Comparison of ENCODE assay signal across 12 cellular contexts in genomic region chr20:35796556-35796955, GRCh38. TPM values are rescaled to one million over a fixed set of nuclear protein-coding genes. Genes with fewer than 3 reads are reported as not detected.
DNase-seq lines count a peak whose midpoint lies in the region; ATAC-seq and TF ChIP-seq lines count a peak whose summit lies in the region.
"Had no signal": no experiment of that assay in that cellular context is flagged by ENCODE, and none has a peak within 500 bp of the region (broad histone marks: within the 10 kb centered on the region; RNA-seq: fewer than 3 reads in every experiment).

No MANE protein-coding gene starts in this region.

- H3K36me3 ChIP-seq in IMR-90 (ENCODE audit: control insufficient read depth, insufficient read depth, low read length): peaks cover 7% of the 10 kb centered on the region
- peaks cover 24% of the 10 kb centered on the region; the same call in 1 of the 2 replicates for H3K36me3 ChIP-seq in OCI-LY7 (ENCODE audit: insufficient read depth, low read length)
- H3K36me3 ChIP-seq in vagina: peaks cover 0 to 3% of the 10 kb centered on the region in 2 donors

- H4K5ac ChIP-seq in IMR-90 (ENCODE audit: low read depth, low read length): no peak overlapping the region

- H2AFZ ChIP-seq in IMR-90 (replicated peaks; ENCODE audit: low read length, poor library complexity) (no peak overlapping the region), OCI-LY7 (ENCODE audit: low read length) (no peak overlapping the region)

- no peak for TF ChIP-seq RAD21 in IMR-90 (IDR thresholded peaks at IDR 0.05; ENCODE audit: low read length)

- no peak overlapping the region for H2BK120ac ChIP-seq in IMR-90 (ENCODE audit: low read depth, low read length)

- no peaks in the 10 kb centered on the region for H3K27me3 ChIP-seq in IMR-90 (ENCODE audit: control insufficient read depth, insufficient read depth, low read length)
- H3K27me3 ChIP-seq in vagina: no peaks in the 10 kb centered on the region
- H3K27me3 ChIP-seq: esophagus squamous epithelium had no signal

- TF ChIP-seq CTCF in IMR-90 (conservative IDR thresholded peaks at IDR 0.05; ENCODE audit: low read depth, low read length) (no peak), OCI-LY7 (conservative IDR thresholded peaks at IDR 0.05; ENCODE audit: low read length) (no peak), vagina (IDR thresholded peaks at IDR 0.05) (no peak)

- H3K9me3 ChIP-seq in IMR-90 (ENCODE audit: control insufficient read depth, insufficient read depth, low read length): no peaks in the 10 kb centered on the region
- no peaks in the 10 kb centered on the region for H3K9me3 ChIP-seq in OCI-LY7 (ENCODE audit: low read length)
- H3K9me3 ChIP-seq in vagina: no peaks in the 10 kb centered on the region
- H3K9me3 ChIP-seq: esophagus squamous epithelium had no signal

- H3K9ac ChIP-seq in IMR-90 (ENCODE audit: low read depth, low read length): no peak overlapping the region

- H3K14ac ChIP-seq in IMR-90 (replicated peaks; ENCODE audit: low read depth, low read length): no peak overlapping the region

- H3K27ac ChIP-seq in IMR-90 (ENCODE audit: insufficient read depth, low read length): no peak overlapping the region
- peak overlapping the region; percentile 37 for H3K27ac ChIP-seq in OCI-LY7 (ENCODE audit: low read depth, low read length, poor library complexity, severe bottlenecking)
- no peak overlapping the region for H3K27ac ChIP-seq in vagina

- H3K4me1 ChIP-seq in IMR-90 (ENCODE audit: control insufficient read depth, insufficient read depth, low read length): peaks cover 9% of the 10 kb centered on the region
- H3K4me1 ChIP-seq in OCI-LY7 (ENCODE audit: insufficient read depth, low read length, poor library complexity, severe bottlenecking): peaks cover 11% of the 10 kb centered on the region
- peaks cover 18% of the 10 kb centered on the region for H3K4me1 ChIP-seq in vagina

- no peak overlapping the region for H2AK5ac ChIP-seq in IMR-90 (ENCODE audit: low read depth, low read length)

- H3K36me3 Mint-ChIP-seq in naive B cell: peaks cover 5 to 8% of the 10 kb centered on the region in 2 donors

- H2BK15ac ChIP-seq in IMR-90 (ENCODE audit: low read depth, low read length): no peak overlapping the region

- H3K9me2 ChIP-seq in OCI-LY7 (ENCODE audit: insufficient read depth, low read length): no peaks in the 10 kb centered on the region

- TF ChIP-seq POLR2A in IMR-90 (IDR thresholded peaks at IDR 0.05; ENCODE audit: low read depth, low read length) (no peak), vagina (IDR thresholded peaks at IDR 0.05) (no peak)

- H3K18ac ChIP-seq in IMR-90 (ENCODE audit: low read depth, low read length): peak overlapping the region; percentile 43; the same call in 1 of the 2 replicates

- H3K4me2 ChIP-seq in IMR-90 (ENCODE audit: low read depth, low read length): no peak overlapping the region; the same call in 1 of the 2 replicates
- peak overlapping the region; percentile 35 for H3K4me2 ChIP-seq in OCI-LY7 (ENCODE audit: low read length)

- H3K4ac ChIP-seq in IMR-90 (ENCODE audit: low read depth, low read length): no peak overlapping the region

- H3K9me3 Mint-ChIP-seq in naive B cell: no peaks in the 10 kb centered on the region

- peaks cover 2% of the 10 kb centered on the region for H3K9me1 ChIP-seq in IMR-90 (ENCODE audit: insufficient read depth, low read length)

- POLR2A ChIA-PET in IMR-90 (lab: Charles Lee; ENCODE audit: unreplicated experiment): no interaction called here
- POLR2A ChIA-PET in OCI-LY7 (lab: Charles Lee): interaction anchor here (1.0 to 1.4 kb wide), 2 partner anchors 17 to 28 kb away, joined by 3 to 5 read pairs; no protein-coding TSS in a partner anchor

- H3K79me1 ChIP-seq in IMR-90 (ENCODE audit: low read depth in 1 of 2, low read length in 2 of 2): peaks cover 53 to 70% of the 10 kb centered on the region in 2 experiments

- H3K4me3 Mint-ChIP-seq in naive B cell: peak overlapping the region in 7 of 8 donors; percentile 26 to 83 (median 70)

- in situ Hi-C loops in IMR-90 (cut with MboI; ENCODE audit: low sequenced_read_pairs): no loop called here

- H4K20me1 ChIP-seq in IMR-90 (ENCODE audit: insufficient read depth, low read length) (peaks cover 2% of the 10 kb centered on the region; the same call in 1 of the 2 replicates), OCI-LY7 (ENCODE audit: insufficient read depth, low read length) (no peaks in the 10 kb centered on the region)

- ATAC-seq in IMR-90 (ENCODE audit: low read depth) (no peak), naive B cell (ENCODE audit: low read depth in 2 of 2) (peak; percentile 96 to 97)
- ATAC-seq: sciatic nerve had no signal

- H3K79me2 ChIP-seq in OCI-LY7 (ENCODE audit: insufficient read depth, low read depth, low read length): peaks cover 14% of the 10 kb centered on the region

- H3K27me3 Mint-ChIP-seq in naive B cell: no peaks in the 10 kb centered on the region

- H3K27ac Mint-ChIP-seq in naive B cell: peak overlapping the region; percentile 95 to 99 (median 98)

- H4K91ac ChIP-seq in IMR-90 (ENCODE audit: insufficient read depth, low read depth, low read length): no peak overlapping the region

- intact Hi-C loops in IMR-90 (cut with micrococcal nuclease) (no loop called here), OCI-LY7 (cut with micrococcal nuclease; ENCODE audit: unreplicated experiment) (no loop called here), vagina (cut with DNase I) (no loop called here)

- BruUV-seq in IMR-90 (replicated peaks; lab: Mats Ljungman, UMichigan): no TSS peak
- no TSS peak for BruUV-seq in OCI-LY7 (replicated peaks; lab: Mats Ljungman, UMichigan)

- no peak overlapping the region for H2AK9ac ChIP-seq in IMR-90 (replicated peaks; ENCODE audit: low read depth, low read length, poor library complexity)

- peak; percentile 12 for DNase-seq in IMR-90
- peak; percentile 46 for DNase-seq in OCI-LY7 (ENCODE audit: low spot score)
- peak; percentile 20 for DNase-seq in dermis blood vessel endothelial cell
- DNase-seq in naive B cell: peak; percentile 69
- DNase-seq in activated CD8-positive, alpha-beta memory T cell treated with anti-CD3 and anti-CD28 coated beads, Interleukin-2, amount 50 U/mL, for 48 hours: no peak
- DNase-seq in vagina (ENCODE audit: extremely low spot score in 2 of 2): no peak
- no peak for DNase-seq in NCI-H2107 (lab: John Stamatoyannopoulos, UW)
- DNase-seq: activated CD4-positive, alpha-beta T cell treated with anti-CD3 and anti-CD28 coated beads for 4 hours; activated gamma-delta T cell treated with Interleukin-2 at 50 U/mL for 16 hours; esophagus squamous epithelium; NCI-H1092 treated with DMSO at 0.1 percent for 48 hours had no signal

- dilution Hi-C loops in IMR-90 (cut with HindIII; ENCODE audit: low sequenced_read_pairs, unreplicated experiment): no loop called here

- no peak overlapping the region for H3K23ac ChIP-seq in IMR-90 (ENCODE audit: low read depth, low read length)

- peaks cover 12 to 41% (median 12%) of the 10 kb centered on the region in 3 donors for H3K4me1 Mint-ChIP-seq in naive B cell

- H3K4me3 ChIP-seq in IMR-90 (ENCODE audit: insufficient read depth, low read depth, low read length) (no peak overlapping the region), OCI-LY7 (ENCODE audit: low read depth, low read length, poor library complexity, severe bottlenecking) (no peak overlapping the region), vagina (no peak overlapping the region)
- H3K4me3 ChIP-seq: esophagus squamous epithelium had no signal

- H4K8ac ChIP-seq in IMR-90 (ENCODE audit: low read depth in 2 of 2, low read length in 2 of 2): no peak overlapping the region

- WGBS in IMR-90 (ENCODE audit: extremely low coverage in 2 of 2, insufficient read length in 1 of 2), 2 experiments: no CpG with 5 or more reads among the region's 2 CpGs

- H2BK20ac ChIP-seq in IMR-90 (ENCODE audit: low read depth, low read length): no peak overlapping the region

- H3K56ac ChIP-seq in IMR-90 (ENCODE audit: extremely low read depth, insufficient read depth, low read length): no peak overlapping the region

- CTCF ChIA-PET in IMR-90 (lab: Yijun Ruan, JAX) (interaction anchor here (0.5 kb wide), 1 partner anchor 1262 kb away, joined by 4 read pairs; no protein-coding TSS in a partner anchor), OCI-LY7 (lab: Charles Lee; ENCODE audit: unreplicated experiment) (no interaction called here)

- H2BK5ac ChIP-seq in IMR-90 (ENCODE audit: low read depth, low read length, poor library complexity, severe bottlenecking): no peak overlapping the region

TF ChIP-seq in IMR-90, 13 proteins besides CTCF, POLR2A, EP300 and RAD21 (continues in another document):
- TF ChIP-seq SMC3 (IDR thresholded peaks at IDR 0.05; ENCODE audit: low read depth, low read length) (no peak), CEBPB (IDR thresholded peaks at IDR 0.05; ENCODE audit: low read depth, low read length) (no peak), RFX5 (IDR thresholded peaks at IDR 0.05; ENCODE audit: low read depth, low read length) (no peak), MAFK (IDR thresholded peaks at IDR 0.05; ENCODE audit: low read depth, low read length) (no peak), BHLHE40 (IDR thresholded peaks at IDR 0.05; ENCODE audit: low read depth, low read length) (no peak), NFE2L2 (IDR thresholded peaks at IDR 0.05; ENCODE audit: low read depth, low read length) (no peak), RCOR1 (IDR thresholded peaks at IDR 0.05; ENCODE audit: insufficient replicate concordance, low read length) (no peak)

RNA-seq across cellular contexts. Expression of gene PHF20, which starts 24.7 kb away (rescaled TPM):
- 22.0 and 30.3 TPM in 2 replicates for total RNA-seq in IMR-90 (2012; rRNA removed)
- 22.5 and 23.6 TPM in 2 replicates for polyA plus RNA-seq in IMR-90 (2012; rRNA removed)
- polyA plus RNA-seq in IMR-90 (2012; cell fraction: cytosol; rRNA removed): 19.8 and 29.5 TPM in 2 replicates
- polyA plus RNA-seq in IMR-90 (2012; cell fraction: nucleus; rRNA removed; ENCODE audit: low replicate concordance): 13.4 and 14.4 TPM in 2 replicates
- 37.9 and 43.6 TPM in 2 replicates for total RNA-seq in OCI-LY7 (2014; rRNA removed; shearing (Covaris generic))
- 47.8 and 51.4 TPM in 2 replicates for total RNA-seq in OCI-LY7 (2022)
- total RNA-seq in dermis blood vessel endothelial cell: 38.4 and 41.5 TPM in 2 replicates
- 100 to 1,000 TPM; 150 to 257 (median 154) TPM for polyA plus RNA-seq in naive B cell (ENCODE audit: low read depth in 6 of 6)
- total RNA-seq in vagina: 37.3 TPM

RNA-seq across cellular contexts. Expression of gene RBM39, which starts 54.5 kb away (rescaled TPM):
- 166 and 280 TPM in 2 replicates for total RNA-seq in IMR-90 (2012; rRNA removed)
- polyA plus RNA-seq in IMR-90 (2012; rRNA removed): 74.3 and 106 TPM in 2 replicates
- polyA plus RNA-seq in IMR-90 (2012; cell fraction: cytosol; rRNA removed): 15.4 and 18.4 TPM in 2 replicates
- 124 and 726 TPM in 2 replicates for polyA plus RNA-seq in IMR-90 (2012; cell fraction: nucleus; rRNA removed; ENCODE audit: low replicate concordance)
- total RNA-seq in OCI-LY7 (2014; rRNA removed; shearing (Covaris generic)): 346 and 448 TPM in 2 replicates
- 429 and 431 TPM in 2 replicates for total RNA-seq in OCI-LY7 (2022)
- total RNA-seq in dermis blood vessel endothelial cell: 250 and 362 TPM in 2 replicates
- 100 to 1,000 TPM in 5 of 6 donors, 10 to 100 TPM in 1; 85.4 to 213 (median 173) TPM for polyA plus RNA-seq in naive B cell (ENCODE audit: low read depth in 6 of 6)
- 370 TPM for total RNA-seq in vagina

Comparison
In these comparisons a context has a peak if more than half of its experiments do, and no peak if none do; other contexts are left out.
1. DNase-seq: peak in IMR-90 (single experiment), OCI-LY7 (single experiment), dermis blood vessel endothelial cell (single experiment) and naive B cell (single experiment); none in activated CD8-positive, alpha-beta memory T cell treated with anti-CD3 and anti-CD28 coated beads, Interleukin-2, amount 50 U/mL, for 48 hours (single experiment), vagina (0 of 2) and NCI-H2107 (single experiment).